ENCODE assay signal across 16 cellular contexts in the genomic region with DNA sequence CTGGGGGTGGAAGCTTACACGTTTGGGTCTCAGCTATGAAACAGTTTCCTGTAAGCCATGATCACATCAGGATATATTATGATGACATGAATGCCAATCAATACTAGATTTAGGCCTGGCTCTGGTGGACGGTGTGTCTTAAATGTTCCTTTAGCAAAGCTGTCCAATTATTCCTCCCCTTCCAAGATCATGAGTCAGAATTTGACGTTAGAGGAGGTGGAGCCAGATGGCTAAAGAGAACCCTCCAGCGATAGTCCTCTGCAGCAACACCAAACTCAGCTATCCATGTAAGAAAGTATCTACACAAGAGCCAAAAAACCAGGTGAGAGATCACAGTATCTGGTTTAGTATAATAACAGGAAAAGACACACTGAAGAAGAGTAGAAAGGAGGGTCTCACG. TPM values are rescaled to one million over a fixed set of nuclear protein-coding genes. Genes with fewer than 3 reads are reported as not detected.
DNase-seq lines count a peak whose midpoint lies in the region; ATAC-seq and TF ChIP-seq lines count a peak whose summit lies in the region.
"Had no signal": no experiment of that assay in that cellular context is flagged by ENCODE, and none has a peak within 500 bp of the region (broad histone marks: within the 10 kb centered on the region; RNA-seq: fewer than 3 reads in every experiment).

No MANE protein-coding gene starts in this region.

- no peaks in the 10 kb centered on the region for H3K4me1 ChIP-seq in body of pancreas

- no peaks in the 10 kb centered on the region for H3K27me3 Mint-ChIP-seq in HFFc6 (ENCODE audit: insufficient read depth)
- no peaks in the 10 kb centered on the region for H3K27me3 Mint-ChIP-seq in natural killer cell (ENCODE audit: low read depth in 2 of 2)
- H3K27me3 Mint-ChIP-seq: stimulated activated naive CD8-positive, alpha-beta T cell treated with anti-CD3 and anti-CD28 coated beads, Interleukin-15, Interleukin-2, amounts not matched to agents 100 ng/mL and 50 ng/mL, for 24 hours had no signal

- 66 to 67% methylated on average over 5 of the region's 5 CpGs for WGBS in body of pancreas, 2 donors

- TF ChIP-seq POLR2A in body of pancreas (IDR thresholded peaks at IDR 0.05), result no peak

- no peak overlapping the region for H3K4me3 ChIP-seq in body of pancreas

- H3K4me3 Mint-ChIP-seq in HFFc6 (peak overlapping the region; percentile 16; the same call in 1 of the 2 replicates), natural killer cell (no peak overlapping the region)
- H3K4me3 Mint-ChIP-seq: stimulated activated naive CD8-positive, alpha-beta T cell treated with anti-CD3 and anti-CD28 coated beads, Interleukin-15, Interleukin-2, amounts not matched to agents 100 ng/mL and 50 ng/mL, for 24 hours had no signal

- peak; percentile 75 for DNase-seq in AG20443 (ENCODE audit: low spot score)
- DNase-seq in HFFc6, result peak; percentile 13
- DNase-seq in dermis blood vessel endothelial cell, result peak; percentile 16
- DNase-seq in natural killer cell, result no peak
- no peak for DNase-seq in HUDEP-2 (lab: John Stamatoyannopoulos, UW; ENCODE audit: unreplicated experiment in 76 of 76)
- no peak for DNase-seq in islet precursor cell
- DNase-seq in body of pancreas, result no peak
- DNase-seq: activated CD4-positive, alpha-beta T cell treated with anti-CD3 and anti-CD28 coated beads, Interleukin-2, amount 50 U/mL, for 48 hours; activated naive CD4-positive, alpha-beta T cell treated with anti-CD3 and anti-CD28 coated beads, Interleukin-2, amount 50 U/mL, for 16 hours; midbrain; NCI-H1105 treated with DMSO at 0.1 percent for 48 hours; OCI-M1; stimulated activated CD4-positive, alpha-beta T cell treated with anti-CD3 and anti-CD28 coated beads, Interleukin-4, amount 100 ng/mL, for 24 hours had no signal

- no peaks in the 10 kb centered on the region for H3K27me3 ChIP-seq in body of pancreas

- H3K27ac Mint-ChIP-seq in HFFc6 (peak overlapping the region; percentile 40), natural killer cell (peak overlapping the region; percentile 52 to 77)
- H3K27ac Mint-ChIP-seq: stimulated activated naive CD8-positive, alpha-beta T cell treated with anti-CD3 and anti-CD28 coated beads, Interleukin-15, Interleukin-2, amounts not matched to agents 100 ng/mL and 50 ng/mL, for 24 hours had no signal

- H3K36me3 ChIP-seq in body of pancreas (replicated peaks in 1 of 2; ENCODE audit: insufficient read depth in 1 of 2, low read depth in 2 of 2), result peaks cover 0 to 4% of the 10 kb centered on the region in 2 donors

- no peaks in the 10 kb centered on the region for H3K9me3 ChIP-seq in body of pancreas

- no peak overlapping the region for H3K27ac ChIP-seq in body of pancreas
- H3K27ac ChIP-seq: C4-2B had no signal

- TF ChIP-seq CTCF in HFFc6 (IDR thresholded peaks at IDR 0.05) (no peak), natural killer cell (IDR thresholded peaks at IDR 0.05) (no peak), body of pancreas (IDR thresholded peaks at IDR 0.05) (no peak)

- intact Hi-C loops in natural killer cell (cut with micrococcal nuclease), result no loop called here
- intact Hi-C loops in body of pancreas (cut with DNase I), result no loop called here

- no peaks in the 10 kb centered on the region for H3K9me3 Mint-ChIP-seq in HFFc6
- H3K9me3 Mint-ChIP-seq in natural killer cell, result no peaks in the 10 kb centered on the region
- H3K9me3 Mint-ChIP-seq: stimulated activated naive CD8-positive, alpha-beta T cell treated with anti-CD3 and anti-CD28 coated beads, Interleukin-15, Interleukin-2, amounts not matched to agents 100 ng/mL and 50 ng/mL, for 24 hours had no signal

- H3K36me3 Mint-ChIP-seq in HFFc6 (ENCODE audit: low read depth) (peaks cover 7% of the 10 kb centered on the region), natural killer cell (peaks cover under 1% of the 10 kb centered on the region)

- H3K4me1 Mint-ChIP-seq in HFFc6 (ENCODE audit: low read depth) (peaks cover 15% of the 10 kb centered on the region), natural killer cell (peaks cover 7 to 12% of the 10 kb centered on the region in 2 donors)

- no peak for ATAC-seq in natural killer cell
- ATAC-seq in GM21825 (IDR thresholded peaks at IDR 0.05; ENCODE audit: unreplicated experiment), result no peak
- ATAC-seq in body of pancreas, result no peak

RNA-seq across cellular contexts. Expression of gene PACC1, which starts 47.8 kb away (rescaled TPM):
- total RNA-seq in HFFc6 (2021; fragmentation: NEBNext Ultra II Directional; extraction: Animal tissue kit (Norgen Biotek cat#: 25700)), result 1 to 10 TPM; 6.9 to 7.6 (median 7.4) TPM
- 8.5 and 10.6 TPM in 2 replicates for total RNA-seq in dermis blood vessel endothelial cell
- 10 to 100 TPM in 2 of 3 donors, 1 to 10 TPM in 1; 5.0 to 14.2 (median 11.4) TPM for total RNA-seq in natural killer cell
- total RNA-seq in body of pancreas, result 1 to 10 TPM in 1 of 2 donors, not detected in 1; 4.2 TPM

Comparison
In these comparisons a context has a peak if more than half of its experiments do, and no peak if none do; other contexts are left out.
1. DNase-seq: peak in AG20443 (single experiment), HFFc6 (single experiment) and dermis blood vessel endothelial cell (single experiment); none in natural killer cell (single experiment), HUDEP-2 (0 of 76), islet precursor cell (single experiment) and body of pancreas (0 of 4).